14 cellular contexts compared by ENCODE assay signal in the genomic region with DNA sequence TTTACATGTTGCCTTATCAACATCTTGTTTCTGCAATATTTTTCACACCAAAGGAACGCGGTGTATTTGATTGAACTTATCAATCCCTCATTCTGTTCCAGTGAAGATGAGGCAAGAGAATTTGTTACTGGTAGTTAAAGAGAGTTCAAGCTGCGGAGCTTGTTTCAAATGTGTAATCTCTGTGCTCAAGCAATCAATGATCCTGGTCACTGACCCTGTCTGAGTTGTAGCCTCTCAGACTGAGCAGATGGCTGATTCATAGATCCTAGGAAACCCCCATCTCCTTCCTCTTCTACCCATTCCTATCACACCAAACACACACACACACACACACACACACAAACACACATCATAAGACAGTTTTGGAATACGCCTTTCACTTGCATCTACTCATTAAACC.
DNase-seq lines count a peak whose midpoint lies in the region; ATAC-seq and TF ChIP-seq lines count a peak whose summit lies in the region.
"Had no signal": no experiment of that assay in that cellular context is flagged by ENCODE, and none has a peak within 500 bp of the region (broad histone marks: within the 10 kb centered on the region; RNA-seq: fewer than 3 reads in every experiment).

No MANE protein-coding gene starts in this region.

- H3K36me3 ChIP-seq in SK-N-SH (replicated peaks in 1 of 2; ENCODE audit: control insufficient read depth in 1 of 2, insufficient read depth in 2 of 2, low read length in 1 of 2) (no peaks in the 10 kb centered on the region), neutrophil (no peaks in the 10 kb centered on the region)
- H3K36me3 ChIP-seq: BLaER1 treated with 17β-estradiol and CSF1 and Interleukin-3, amounts not matched to agents 10 nM and 100 nM had no signal

- CTCF ChIA-PET in SK-N-SH (lab: Yijun Ruan, JAX) = no interaction called here

- TF ChIP-seq RAD21 in SK-N-SH (IDR thresholded peaks at IDR 0.05; ENCODE audit: low read length) = no peak

- TF ChIP-seq CTCF in SK-N-SH (IDR thresholded peaks at IDR 0.05) (no peak), glutamatergic neuron (IDR thresholded peaks at IDR 0.05; ENCODE audit: partially characterized antibody, unreplicated experiment) (no peak), neutrophil (IDR thresholded peaks at IDR 0.05) (no peak)

- H3K9me3 ChIP-seq in SK-N-SH (no peaks in the 10 kb centered on the region), neutrophil (no peaks in the 10 kb centered on the region)

- H3K36me3 Mint-ChIP-seq in glutamatergic neuron (ENCODE audit: unreplicated experiment) = peaks cover 1% of the 10 kb centered on the region
- H3K36me3 Mint-ChIP-seq: CD8-positive, alpha-beta memory T cell had no signal

- no peak overlapping the region for H3K27ac ChIP-seq in SK-N-SH (ENCODE audit: low read depth in 2 of 2, low read length in 1 of 2)
- H3K27ac ChIP-seq in neutrophil = peak overlapping the region; percentile 64
- H3K27ac ChIP-seq: 22Rv1 had no signal

- H3K79me2 ChIP-seq in SK-N-SH (ENCODE audit: insufficient read depth) = no peaks in the 10 kb centered on the region

- no peak overlapping the region for H3K4me3 ChIP-seq in SK-N-SH (ENCODE audit: low read depth in 2 of 2, low read length in 1 of 2)
- H3K4me3 ChIP-seq in neutrophil (ENCODE audit: low read depth in 1 of 2, low read length in 1 of 2) = no peak overlapping the region
- H3K4me3 ChIP-seq: BLaER1 treated with 17β-estradiol and CSF1 and Interleukin-3, amounts not matched to agents 10 nM and 100 nM had no signal

- H3K27ac Mint-ChIP-seq in glutamatergic neuron (ENCODE audit: unreplicated experiment) = peak overlapping the region; percentile 82
- H3K27ac Mint-ChIP-seq: CD8-positive, alpha-beta memory T cell; HFFc6 had no signal

- H3K4me3 Mint-ChIP-seq in glutamatergic neuron (ENCODE audit: unreplicated experiment) = no peak overlapping the region
- H3K4me3 Mint-ChIP-seq: CD8-positive, alpha-beta memory T cell; HFFc6 had no signal

- H2AFZ ChIP-seq in SK-N-SH (ENCODE audit: low read depth) = 0 out of 2 replicates have a peak overlapping the region, but pooled peaks have one; percentile 40

- POLR2A ChIA-PET in SK-N-SH (lab: Yijun Ruan, JAX) = no interaction called here

- no peaks in the 10 kb centered on the region for H3F3A ChIP-seq in SK-N-SH (replicated peaks; ENCODE audit: insufficient read depth)

- H3K9ac ChIP-seq in SK-N-SH = no peak overlapping the region
- H3K9ac ChIP-seq: BLaER1 treated with 17β-estradiol and CSF1 and Interleukin-3, amounts not matched to agents 10 nM and 100 nM had no signal

- H3K4me1 ChIP-seq in SK-N-SH (ENCODE audit: control insufficient read depth in 1 of 2, insufficient read depth in 2 of 2, low read depth in 1 of 2, low read length in 1 of 2) (no peaks in the 10 kb centered on the region), neutrophil (ENCODE audit: control insufficient read depth in 1 of 2, insufficient read depth in 1 of 2, low read depth in 1 of 2, low read length in 1 of 2) (peaks cover 21 to 37% of the 10 kb centered on the region in 2 experiments)

- no peaks in the 10 kb centered on the region for H3K9me3 Mint-ChIP-seq in glutamatergic neuron (ENCODE audit: unreplicated experiment)
- H3K9me3 Mint-ChIP-seq: HFFc6 had no signal

- WGBS in SK-N-SH (ENCODE audit: low lambda C conversion rate) = 35% methylated on average over 4 of the region's 4 CpGs

- no peaks in the 10 kb centered on the region for H3K9me2 ChIP-seq in SK-N-SH

- peaks cover 4% of the 10 kb centered on the region for H3K27me3 Mint-ChIP-seq in glutamatergic neuron (ENCODE audit: unreplicated experiment)
- H3K27me3 Mint-ChIP-seq: CD8-positive, alpha-beta memory T cell had no signal

- ATAC-seq in SK-N-SH treated with all-trans-retinoic acid at 6 μM for 48 hours = no peak

- no peak for TF ChIP-seq EP300 in SK-N-SH (IDR thresholded peaks at IDR 0.05; ENCODE audit: borderline replicate concordance in 1 of 2, low read depth in 1 of 2, low read length in 1 of 2)

- H3K27me3 ChIP-seq in SK-N-SH (ENCODE audit: insufficient read depth) (no peaks in the 10 kb centered on the region), neutrophil (no peaks in the 10 kb centered on the region)
- H3K27me3 ChIP-seq: BLaER1 treated with 17β-estradiol and CSF1 and Interleukin-3, amounts not matched to agents 10 nM and 100 nM had no signal

- no peak for DNase-seq in SK-N-SH
- DNase-seq in OCI-M1 (lab: John Stamatoyannopoulos, UW) = peak; percentile 76
- no peak for DNase-seq in glutamatergic neuron
- DNase-seq in stimulated activated CD4-positive, alpha-beta T cell treated with anti-CD3 and anti-CD28 coated beads, Interleukin-15, amount 100 ng/mL, for 24 hours = no peak
- no peak for DNase-seq in NCI-H226
- no peak for DNase-seq in T-helper 2 cell
- DNase-seq: CD8-positive, alpha-beta memory T cell; DMS 273 treated with DMSO at 0.1 percent for 48 hours; HCEC 1CT; HFFc6 had no signal

- no peak overlapping the region for H3K4me2 ChIP-seq in SK-N-SH

- H4K20me1 ChIP-seq in SK-N-SH (ENCODE audit: insufficient read depth) = no peaks in the 10 kb centered on the region
- H4K20me1 ChIP-seq: BLaER1 treated with 17β-estradiol and CSF1 and Interleukin-3, amounts not matched to agents 10 nM and 100 nM had no signal

- peaks cover 7% of the 10 kb centered on the region for H3K4me1 Mint-ChIP-seq in glutamatergic neuron (ENCODE audit: low read depth, unreplicated experiment)
- H3K4me1 Mint-ChIP-seq: CD8-positive, alpha-beta memory T cell had no signal

TF ChIP-seq in SK-N-SH, 30 proteins besides CTCF, POLR2A, EP300 and RAD21:
- no peak for TF ChIP-seq TCF12 (IDR thresholded peaks at IDR 0.05)
- TF ChIP-seq NRF1 (IDR thresholded peaks at IDR 0.05; ENCODE audit: low read depth, low read length) = no peak
- TF ChIP-seq FOXM1 (IDR thresholded peaks at IDR 0.05; ENCODE audit: low read depth) = no peak
- TF ChIP-seq TEAD4 (IDR thresholded peaks at IDR 0.05; ENCODE audit: borderline replicate concordance, insufficient read depth) = no peak
- no peak for TF ChIP-seq GATA2 (CRISPR knock-in tag; IDR thresholded peaks at IDR 0.05)
- TF ChIP-seq SIN3A (IDR thresholded peaks at IDR 0.05; ENCODE audit: borderline replicate concordance, low read depth, low read length) = no peak
- TF ChIP-seq POLR2AphosphoS5 (IDR thresholded peaks at IDR 0.05; ENCODE audit: low read depth, low read length) = no peak
- no peak for TF ChIP-seq FOXJ3 (CRISPR knock-in tag; IDR thresholded peaks at IDR 0.05)
- TF ChIP-seq ELF1 (IDR thresholded peaks at IDR 0.05) = no peak
- TF ChIP-seq NFIC (IDR thresholded peaks at IDR 0.05; ENCODE audit: borderline replicate concordance) = no peak
- TF ChIP-seq MAX (IDR thresholded peaks at IDR 0.05; ENCODE audit: low read depth) = no peak
- no peak for TF ChIP-seq EZH2phosphoT487 (IDR thresholded peaks at IDR 0.05; ENCODE audit: borderline replicate concordance, low read depth)
- TF ChIP-seq FOSL2 (IDR thresholded peaks at IDR 0.05; ENCODE audit: borderline replicate concordance, low read depth) = no peak

TF ChIP-seq in SK-N-SH treated with all-trans-retinoic acid at 6 μM for 48 hours, 23 proteins besides CTCF, POLR2A, EP300 and RAD21:
- TF ChIP-seq SNAI2 (CRISPR knock-in tag; IDR thresholded peaks at IDR 0.05) (no peak), ARNTL (CRISPR knock-in tag; IDR thresholded peaks at IDR 0.05; ENCODE audit: borderline replicate concordance, low read depth) (no peak), PPARA (CRISPR knock-in tag; IDR thresholded peaks at IDR 0.05; ENCODE audit: borderline replicate concordance) (no peak), ZNF8 (CRISPR knock-in tag; IDR thresholded peaks at IDR 0.05) (no peak)
